ENCODE assay signal across 19 cellular contexts in the genomic region with DNA sequence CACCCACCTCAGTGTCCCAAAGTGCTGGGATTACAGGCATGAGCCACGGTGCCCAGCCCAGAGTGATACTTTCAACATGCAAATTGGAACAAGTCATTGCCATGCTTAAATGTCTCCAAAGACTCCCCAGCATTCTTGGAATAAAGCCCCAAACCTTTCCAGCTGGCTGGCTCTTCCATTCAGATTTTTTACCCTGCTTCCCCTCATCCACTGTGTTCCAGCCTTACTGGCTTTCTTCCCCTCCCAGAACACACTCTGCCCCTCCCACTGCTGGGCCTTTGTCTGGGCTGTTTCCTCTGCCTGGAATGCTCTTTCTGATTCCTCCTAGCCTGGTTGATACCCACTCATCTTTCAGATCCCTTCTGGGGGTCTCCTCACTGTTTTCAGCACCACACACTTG. TPM values are rescaled to one million over a fixed set of nuclear protein-coding genes. Genes with fewer than 3 reads are reported as not detected.
DNase-seq lines count a peak whose midpoint lies in the region; ATAC-seq and TF ChIP-seq lines count a peak whose summit lies in the region.
"Had no signal": no experiment of that assay in that cellular context is flagged by ENCODE, and none has a peak within 500 bp of the region (broad histone marks: within the 10 kb centered on the region; RNA-seq: fewer than 3 reads in every experiment).

No MANE protein-coding gene starts in this region.

- H3K9me3 Mint-ChIP-seq in nephron progenitor cell, result peaks cover 31% of the 10 kb centered on the region

- peaks cover 14% of the 10 kb centered on the region for H3K4me1 Mint-ChIP-seq in nephron progenitor cell

- H3K4me1 ChIP-seq in right atrium auricular region (no peaks in the 10 kb centered on the region), heart left ventricle (no peaks in the 10 kb centered on the region), tibial artery (peaks cover 0 to 11% (median 3%) of the 10 kb centered on the region in 4 donors)

- peaks cover 29% of the 10 kb centered on the region for H3K27me3 Mint-ChIP-seq in nephron progenitor cell (ENCODE audit: low read depth, poor library complexity)

- intact Hi-C loops in heart left ventricle (cut with DNase I), result loop anchor here in 1 of 10 donors (10.0 kb wide), 1 partner anchor 66 kb away; no protein-coding TSS in a partner anchor
- intact Hi-C loops in tibial artery (cut with DNase I; ENCODE audit: low total_unique reads), result no loop called here

- H3K4me3 ChIP-seq in right atrium auricular region (no peak overlapping the region), heart left ventricle (no peak overlapping the region), tibial artery (no peak overlapping the region)
- H3K4me3 ChIP-seq: PC-9 had no signal

- DNase-seq in right atrium auricular region (ENCODE audit: low spot score) (peak; percentile 68), heart left ventricle (no peak), caudate nucleus (lab: John Stamatoyannopoulos, UW) (peak in 1 of 61 donors; percentile 20), medulla oblongata (ENCODE audit: extremely low spot score) (peak; percentile 50), tibial artery (peak; percentile 42 to 75), nephron progenitor cell (no peak), cerebellum (ENCODE audit: low spot score) (no peak)
- no peak for DNase-seq in stimulated activated CD4-positive, alpha-beta T cell treated with anti-CD3 and anti-CD28 coated beads, Interleukin-1b, Interleukin-23, amount 100 ng/mL, for 48 hours
- DNase-seq: DMS 273 treated with DMSO at 0.1 percent for 48 hours, KG1, NCI-H1436 treated with DMSO at 0.1 percent for 48 hours, NCI-H2081, NCI-H524, PC-9 had no signal

- H3K9me3 ChIP-seq in right atrium auricular region, result no peaks in the 10 kb centered on the region
- peaks cover 0 to 3% (median 0%) of the 10 kb centered on the region in 12 donors for H3K9me3 ChIP-seq in heart left ventricle
- H3K9me3 ChIP-seq in tibial artery, result no peaks in the 10 kb centered on the region

- H3K27ac ChIP-seq in right atrium auricular region (no peak overlapping the region), heart left ventricle (no peak overlapping the region), caudate nucleus (ENCODE audit: low read depth, low read length) (peak overlapping the region; percentile 38), tibial artery (no peak overlapping the region)
- H3K27ac ChIP-seq: C4-2B, PC-9 had no signal

- H3K36me3 ChIP-seq in right atrium auricular region (no peaks in the 10 kb centered on the region), heart left ventricle (no peaks in the 10 kb centered on the region), tibial artery (no peaks in the 10 kb centered on the region)

- TF ChIP-seq POLR2A in heart left ventricle (IDR thresholded peaks at IDR 0.05), result no peak

- H3K36me3 Mint-ChIP-seq in nephron progenitor cell (ENCODE audit: low read depth), result peaks cover 9% of the 10 kb centered on the region

- WGBS in heart left ventricle, 4 donors, result 78 to 100% (median 85%) methylated on average over 1 of the region's 1 CpG

- ATAC-seq in heart left ventricle, result no peak
- ATAC-seq: HepG2 had no signal

- no peak overlapping the region for H3K4me3 Mint-ChIP-seq in nephron progenitor cell

- TF ChIP-seq CTCF in right atrium auricular region (IDR thresholded peaks at IDR 0.05) (no peak), heart left ventricle (IDR thresholded peaks at IDR 0.05) (no peak), tibial artery (IDR thresholded peaks at IDR 0.05) (no peak), nephron progenitor cell (IDR thresholded peaks at IDR 0.05) (no peak)

- H3K27ac Mint-ChIP-seq in nephron progenitor cell, result no peak overlapping the region

- H3K27me3 ChIP-seq in right atrium auricular region, result no peaks in the 10 kb centered on the region
- peaks cover 0 to 3% (median 0%) of the 10 kb centered on the region in 9 donors for H3K27me3 ChIP-seq in heart left ventricle
- no peaks in the 10 kb centered on the region for H3K27me3 ChIP-seq in tibial artery

RNA-seq across cellular contexts. Expression of a gene that starts 40.1 kb away (rescaled TPM):
- 1 to 10 TPM in 1 of 2 donors, under 1 TPM in 1; 0.78 to 2.6 TPM for total RNA-seq in right atrium auricular region
- 1 to 10 TPM in 1 of 9 donors, under 1 TPM in 3, not detected in 5; 0.24 to 4.6 (median 0.57) TPM for total RNA-seq in heart left ventricle
- 1 to 10 TPM in 1 of 2 donors, under 1 TPM in 1; 0.23 to 1.1 TPM for polyA plus RNA-seq in heart left ventricle
- 629 TPM for total RNA-seq in cerebellum
- total RNA-seq: Daoy, H4, HepG2, M059J, PC-9 had no signal
- polyA plus RNA-seq: HepG2 had no signal

RNA-seq across cellular contexts. Expression of a gene that starts 46.8 kb away (rescaled TPM):
- total RNA-seq in right atrium auricular region (10 to 100 TPM; 66.6 to 78.7 TPM), heart left ventricle (10 to 100 TPM; 67.1 to 95.8 (median 81.7) TPM), cerebellum (107 TPM)
- 10 to 100 TPM; 66.7 to 99.5 TPM for polyA plus RNA-seq in heart left ventricle

Comparison
In these comparisons a context has a peak if more than half of its experiments do, and no peak if none do; other contexts are left out.
1. DNase-seq: peak in right atrium auricular region (single experiment), medulla oblongata (single experiment) and tibial artery (2 of 2); none in heart left ventricle (0 of 5), stimulated activated CD4-positive, alpha-beta T cell treated with anti-CD3 and anti-CD28 coated beads, Interleukin-1b, Interleukin-23, amount 100 ng/mL, for 48 hours (single experiment), nephron progenitor cell (single experiment) and cerebellum (single experiment).
2. RNA of a gene that starts 40.1 kb away (total RNA-seq): 629 TPM in cerebellum (single experiment); 0.78 to 2.6 TPM in right atrium auricular region and 0.24 to 4.6 TPM in heart left ventricle; every median in the first group is over 100 times any median in the second.